Comparison of ENCODE assay signal across 15 cellular contexts in the genomic region with DNA sequence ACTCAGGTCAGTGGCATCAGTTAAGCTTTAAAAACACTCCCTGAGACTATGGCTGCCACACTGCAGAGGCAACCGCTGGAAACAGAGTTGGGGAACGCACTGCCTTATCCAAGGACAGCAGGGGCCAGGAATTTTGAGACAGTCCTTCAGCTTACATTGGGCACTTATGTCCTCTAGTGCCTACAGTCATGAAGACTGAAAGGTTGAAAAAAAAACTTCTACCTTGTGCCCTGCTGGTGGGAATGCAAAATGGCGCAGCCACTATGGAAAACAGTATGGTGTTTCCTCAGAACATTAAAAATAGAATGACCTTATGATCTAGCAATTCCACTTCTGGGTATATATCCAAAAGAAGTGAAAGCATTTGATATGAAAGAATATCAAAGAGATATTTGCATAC. TPM values are rescaled to one million over a fixed set of nuclear protein-coding genes. Genes with fewer than 3 reads are reported as not detected.
A peak's percentile ranks its signal among the peaks of the same experiment; 100 is the strongest.
DNase-seq lines count a peak whose midpoint lies in the region; ATAC-seq, FAIRE-seq and TF ChIP-seq lines count a peak whose summit lies in the region.
"Had no signal": no experiment of that assay in that cellular context is flagged by ENCODE, and none has a peak within 500 bp of the region (broad histone marks: within the 10 kb centered on the region; RNA-seq: fewer than 3 reads in every experiment).

No MANE protein-coding gene starts in this region.

- intact Hi-C loops in heart right ventricle (cut with DNase I): no loop called here
- intact Hi-C loops in Right ventricle myocardium superior (cut with DNase I): no loop called here
- intact Hi-C loops in mammary epithelial cell (cut with micrococcal nuclease): no loop called here
- intact Hi-C loops in upper lobe of right lung (cut with DNase I): no loop called here
- intact Hi-C loops in kidney (cut with DNase I): no loop called here

- no peaks in the 10 kb centered on the region for H3K9me2 ChIP-seq in hepatocyte (replicated peaks; ENCODE audit: insufficient read depth)

- no peak for FAIRE-seq in kidney (lab: Jason Lieb, UNC)

- WGBS in heart right ventricle, 2 donors: 79 to 87% methylated on average over 3 of the region's 3 CpGs
- WGBS in mammary epithelial cell (ENCODE audit: low coverage, missing lambda C conversion rate): 97% methylated on average over 3 of the region's 3 CpGs
- 94% methylated on average over 3 of the region's 3 CpGs for WGBS in hepatocyte (ENCODE audit: low lambda C conversion rate, missing lambda C conversion rate)

- peaks cover 49% of the 10 kb centered on the region for H3K79me2 ChIP-seq in mammary epithelial cell (ENCODE audit: insufficient read depth, low read length)
- no peaks in the 10 kb centered on the region for H3K79me2 ChIP-seq in hepatocyte

- H2AFZ ChIP-seq in mammary epithelial cell (ENCODE audit: low read depth, low read length) (no peak overlapping the region), hepatocyte (no peak overlapping the region)

- H3K9me3 ChIP-seq in heart right ventricle: no peaks in the 10 kb centered on the region
- no peaks in the 10 kb centered on the region for H3K9me3 ChIP-seq in mammary epithelial cell (replicated peaks; ENCODE audit: insufficient read depth, low read length)
- no peaks in the 10 kb centered on the region for H3K9me3 ChIP-seq in hepatocyte (ENCODE audit: low read depth)
- no peaks in the 10 kb centered on the region for H3K9me3 ChIP-seq in upper lobe of right lung
- H3K9me3 ChIP-seq in kidney (ENCODE audit: control insufficient read depth in 1 of 2, low read length in 2 of 2): no peaks in the 10 kb centered on the region
- H3K9me3 ChIP-seq: tibial nerve had no signal

- in situ Hi-C loops in mammary epithelial cell (cut with MboI; ENCODE audit: low sequenced_read_pairs in 2 of 2): no loop called here

- CTCF ChIA-PET in mammary epithelial cell (lab: Charles Lee; ENCODE audit: low non-redundant PET): interaction anchor here (0.7 kb wide), 1 partner anchor 187 kb away, joined by 3 read pairs; no protein-coding TSS in a partner anchor

- no peak overlapping the region for H3K4me3 ChIP-seq in heart right ventricle
- H3K4me3 ChIP-seq in mammary epithelial cell (replicated peaks in 1 of 3; ENCODE audit: insufficient read depth in 1 of 3, low read depth in 2 of 3, low read length in 3 of 3): no peak overlapping the region
- no peak overlapping the region for H3K4me3 ChIP-seq in hepatocyte
- H3K4me3 ChIP-seq in upper lobe of right lung: no peak overlapping the region
- no peak overlapping the region for H3K4me3 ChIP-seq in kidney (ENCODE audit: low read length in 2 of 2)
- H3K4me3 ChIP-seq: tibial nerve had no signal

- dilution Hi-C loops in mammary epithelial cell (cut with HindIII; ENCODE audit: low sequenced_read_pairs): no loop called here

- H3K9ac ChIP-seq in mammary epithelial cell (ENCODE audit: insufficient read depth, low read length): no peak overlapping the region
- H3K9ac ChIP-seq in kidney (ENCODE audit: low read length in 2 of 2): no peak overlapping the region

- H3K4me2 ChIP-seq in mammary epithelial cell (ENCODE audit: insufficient read depth, low read depth, low read length) (no peak overlapping the region), hepatocyte (no peak overlapping the region)

- H3K27me3 ChIP-seq in heart right ventricle: no peaks in the 10 kb centered on the region
- no peaks in the 10 kb centered on the region for H3K27me3 ChIP-seq in mammary epithelial cell (ENCODE audit: insufficient read depth, low read length)
- no peaks in the 10 kb centered on the region for H3K27me3 ChIP-seq in hepatocyte
- H3K27me3 ChIP-seq in upper lobe of right lung: no peaks in the 10 kb centered on the region
- H3K27me3 ChIP-seq: tibial nerve had no signal

- H4K20me1 ChIP-seq in mammary epithelial cell (ENCODE audit: insufficient read depth, low read length) (no peaks in the 10 kb centered on the region), hepatocyte (ENCODE audit: insufficient read depth, poor library complexity, severe bottlenecking) (no peaks in the 10 kb centered on the region)

- DNase-seq in heart right ventricle (no peak), Right ventricle myocardium superior (no peak), mammary epithelial cell (no peak), hepatocyte (ENCODE audit: low spot score) (no peak), upper lobe of right lung (peak; percentile 21), kidney (no peak), Ammon's horn (ENCODE audit: low spot score) (no peak), activated gamma-delta T cell treated with Interleukin-2 at 50 U/mL for 16 hours (no peak)
- DNase-seq: activated CD4-positive, alpha-beta T cell treated with anti-CD3 and anti-CD28 coated beads, Interleukin-2, amount 10 ng/mL, durations not matched to agents 24 days and 14 days; central memory CD4-positive, alpha-beta T cell; naive thymus-derived CD4-positive, alpha-beta T cell; NCI-H1436; NCI-H510A had no signal

- TF ChIP-seq CTCF in heart right ventricle (IDR thresholded peaks at IDR 0.05): peak in 5 of 9 donors; percentile 15 to 30 (median 19)
- TF ChIP-seq CTCF in mammary epithelial cell (conservative IDR thresholded peaks at IDR 0.05 in 1 of 2, IDR thresholded peaks at IDR 0.05 in 1 of 2; ENCODE audit: extremely low read depth in 1 of 2, insufficient read depth in 1 of 2, low read depth in 1 of 2, low read length in 2 of 2): peak; percentile 9 to 20
- TF ChIP-seq CTCF in hepatocyte (IDR thresholded peaks at IDR 0.05; ENCODE audit: poor library complexity): peak; percentile 11
- TF ChIP-seq CTCF in upper lobe of right lung (IDR thresholded peaks at IDR 0.05): peak; percentile 9
- TF ChIP-seq CTCF in kidney (IDR thresholded peaks at IDR 0.05; ENCODE audit: borderline replicate concordance, extremely low read depth, insufficient read depth): no peak

- ATAC-seq in heart right ventricle: peak in 4 of 8 donors; percentile 4 to 41 (median 16)
- ATAC-seq in Right ventricle myocardium superior (ENCODE audit: poor library complexity): no peak
- no peak for ATAC-seq in upper lobe of right lung
- ATAC-seq: esophagus mucosa; naive thymus-derived CD4-positive, alpha-beta T cell had no signal

- H3K36me3 ChIP-seq in heart right ventricle: peaks cover 0 to 3% (median 0%) of the 10 kb centered on the region in 9 donors
- H3K36me3 ChIP-seq in mammary epithelial cell (ENCODE audit: insufficient read depth, low read length): peaks cover 3% of the 10 kb centered on the region
- H3K36me3 ChIP-seq in hepatocyte (replicated peaks; ENCODE audit: insufficient read depth, low read depth): no peaks in the 10 kb centered on the region
- no peaks in the 10 kb centered on the region for H3K36me3 ChIP-seq in upper lobe of right lung
- H3K36me3 ChIP-seq in kidney (ENCODE audit: control insufficient read depth in 1 of 2, insufficient read depth in 2 of 2, low read length in 2 of 2): no peaks in the 10 kb centered on the region

- no TSS peak for BruUV-seq in mammary epithelial cell (replicated peaks; lab: Mats Ljungman, UMichigan)

- peaks cover 28 to 92% (median 75%) of the 10 kb centered on the region in 9 donors for H3K4me1 ChIP-seq in heart right ventricle
- H3K4me1 ChIP-seq in mammary epithelial cell (ENCODE audit: insufficient read depth, low read length): peaks cover 59% of the 10 kb centered on the region
- H3K4me1 ChIP-seq in hepatocyte (ENCODE audit: insufficient read depth): peaks cover 37% of the 10 kb centered on the region
- peaks cover 9% of the 10 kb centered on the region for H3K4me1 ChIP-seq in upper lobe of right lung
- peaks cover 0 to 3% of the 10 kb centered on the region in 2 donors for H3K4me1 ChIP-seq in kidney (ENCODE audit: control insufficient read depth in 1 of 2, insufficient read depth in 1 of 2, low read depth in 1 of 2, low read length in 2 of 2)

- peak overlapping the region; percentile 7 to 87 (median 69) for H3K27ac ChIP-seq in heart right ventricle
- no peak overlapping the region for H3K27ac ChIP-seq in mammary epithelial cell (ENCODE audit: insufficient read depth, low read depth, low read length)
- H3K27ac ChIP-seq in hepatocyte: no peak overlapping the region
- no peak overlapping the region for H3K27ac ChIP-seq in upper lobe of right lung
- H3K27ac ChIP-seq in kidney (ENCODE audit: low read depth in 2 of 2, low read length in 2 of 2): no peak overlapping the region

RNA-seq across cellular contexts. Expression of gene DKK3, which starts 19.6 kb away (rescaled TPM):
- total RNA-seq in heart right ventricle (1,000 to 10,000 TPM in 1 of 10 donors, 100 to 1,000 TPM in 9; 314 to 1,034 (median 652) TPM), Right ventricle myocardium superior (520 TPM), mammary epithelial cell (100 to 1,000 TPM; 299 to 771 TPM), hepatocyte (66.6 and 71.3 TPM in 2 replicates), upper lobe of right lung (217 TPM), kidney (59.5 TPM)
- polyA plus RNA-seq in heart right ventricle (100 to 1,000 TPM; 113 to 254 TPM), mammary epithelial cell (326 TPM), hepatocyte (64.3 and 66.0 TPM in 2 replicates), kidney (ENCODE audit: insufficient read depth, low read depth, low replicate concordance) (49.6 TPM)
- 122 TPM for polyA minus RNA-seq in mammary epithelial cell
- total RNA-seq: activated CD4-positive, alpha-beta T cell treated with anti-CD3 and anti-CD28 coated beads, Interleukin-2, amount 10 ng/mL, durations not matched to agents 24 days and 14 days had no signal

Comparison
In these comparisons a context has a peak if more than half of its experiments do, and no peak if none do; other contexts are left out.
1. H3K27ac ChIP-seq: peak in heart right ventricle (10 of 10); none in mammary epithelial cell (single experiment), hepatocyte (single experiment), upper lobe of right lung (single experiment) and kidney (0 of 2).